Comparison of ENCODE assay signal across 22 cellular contexts in genomic region chr10:87532696-87533095, GRCh38. TPM values are rescaled to one million over a fixed set of nuclear protein-coding genes. Genes with fewer than 3 reads are reported as not detected.
A peak's percentile ranks its signal among the peaks of the same experiment; 100 is the strongest.
DNase-seq lines count a peak whose midpoint lies in the region; ATAC-seq and TF ChIP-seq lines count a peak whose summit lies in the region.
"Had no signal": no experiment of that assay in that cellular context is flagged by ENCODE, and none has a peak within 500 bp of the region (broad histone marks: within the 10 kb centered on the region; RNA-seq: fewer than 3 reads in every experiment).

No MANE protein-coding gene starts in this region.

- H3K4me3 Mint-ChIP-seq in HFFc6 = peak overlapping the region; percentile 43
- no peak overlapping the region for H3K4me3 Mint-ChIP-seq in activated CD4-positive, alpha-beta T cell treated with anti-CD3 and anti-CD28 coated beads, Interleukin-2, amount 10 ng/mL, durations not matched to agents 7 days and 5 days
- H3K4me3 Mint-ChIP-seq: activated naive CD4-positive, alpha-beta T cell treated with anti-CD3 and anti-CD28 coated beads, Interleukin-2, amount 50 U/mL, for 24 hours; activated T-cell treated with anti-CD3 and anti-CD28 coated beads, Interleukin-2, amount 50 U/mL, for 72 hours; CD4-positive, alpha-beta T cell had no signal

- H3K9me3 Mint-ChIP-seq in HFFc6 = no peaks in the 10 kb centered on the region
- peaks cover 3% of the 10 kb centered on the region for H3K9me3 Mint-ChIP-seq in activated CD4-positive, alpha-beta T cell treated with anti-CD3 and anti-CD28 coated beads, Interleukin-2, amount 10 ng/mL, durations not matched to agents 7 days and 5 days
- H3K9me3 Mint-ChIP-seq: activated naive CD4-positive, alpha-beta T cell treated with anti-CD3 and anti-CD28 coated beads, Interleukin-2, amount 50 U/mL, for 24 hours had no signal

- peak overlapping the region; percentile 32 for H3K4me3 ChIP-seq in coronary artery
- no peak overlapping the region for H3K4me3 ChIP-seq in lower lobe of right lung
- H3K4me3 ChIP-seq in thoracic aorta = no peak overlapping the region
- H3K4me3 ChIP-seq: HAP-1 had no signal

- peak overlapping the region; percentile 75 for H3K27ac Mint-ChIP-seq in HFFc6
- H3K27ac Mint-ChIP-seq in activated CD4-positive, alpha-beta T cell treated with anti-CD3 and anti-CD28 coated beads, Interleukin-2, amount 10 ng/mL, durations not matched to agents 7 days and 5 days = no peak overlapping the region
- H3K27ac Mint-ChIP-seq: activated naive CD4-positive, alpha-beta T cell treated with anti-CD3 and anti-CD28 coated beads, Interleukin-2, amount 50 U/mL, for 24 hours; activated T-cell treated with anti-CD3 and anti-CD28 coated beads, Interleukin-2, amount 50 U/mL, for 72 hours; CD4-positive, alpha-beta T cell had no signal

- H3K9me3 ChIP-seq in lower lobe of right lung = no peaks in the 10 kb centered on the region
- no peaks in the 10 kb centered on the region for H3K9me3 ChIP-seq in thoracic aorta
- H3K9me3 ChIP-seq: HAP-1, SK-N-SH had no signal

- CTCF ChIA-PET in activated CD4-positive, alpha-beta T cell treated with anti-CD3 and anti-CD28 coated beads, Interleukin-2, amount 10 ng/mL, durations not matched to agents 7 days and 5 days (lab: Charles Lee) = no interaction called here

- ATAC-seq in lower lobe of right lung = peak in 1 of 2 donors; percentile 27
- no peak for ATAC-seq in thoracic aorta (ENCODE audit: insufficient number of reproducible peaks, low FRiP score, low read depth)
- no peak for ATAC-seq in GM18909 (IDR thresholded peaks at IDR 0.05; ENCODE audit: poor library complexity, unreplicated experiment)
- ATAC-seq: activated T-cell treated with anti-CD3 and anti-CD28 coated beads, Interleukin-2, amount 50 U/mL, for 72 hours had no signal

- H3K27ac ChIP-seq in coronary artery = peak overlapping the region; percentile 47 to 75
- peak overlapping the region; percentile 70 for H3K27ac ChIP-seq in lower lobe of right lung
- H3K27ac ChIP-seq in thoracic aorta = peak overlapping the region; percentile 25 to 30
- H3K27ac ChIP-seq: HL-60 had no signal

- H3K4me1 Mint-ChIP-seq in HFFc6 (ENCODE audit: low read depth) = peaks cover 40% of the 10 kb centered on the region
- H3K4me1 Mint-ChIP-seq in activated CD4-positive, alpha-beta T cell treated with anti-CD3 and anti-CD28 coated beads, Interleukin-2, amount 10 ng/mL, durations not matched to agents 7 days and 5 days = peaks cover 12% of the 10 kb centered on the region

- H3K4me1 ChIP-seq in lower lobe of right lung (peaks cover 38% of the 10 kb centered on the region), thoracic aorta (ENCODE audit: control insufficient read depth in 1 of 2, low read depth in 2 of 2) (peaks cover 6 to 27% of the 10 kb centered on the region in 2 donors)

- POLR2A ChIA-PET in activated CD4-positive, alpha-beta T cell treated with anti-CD3 and anti-CD28 coated beads, Interleukin-2, amount 10 ng/mL, durations not matched to agents 7 days and 5 days (lab: Charles Lee) = interaction anchor here (0.6 kb wide), 1 partner anchor 28 kb away, joined by 3 read pairs; the partner anchor contains the start of gene MINPP1

- no peak for TF ChIP-seq CTCF in HFFc6 (IDR thresholded peaks at IDR 0.05)
- no peak for TF ChIP-seq CTCF in coronary artery (IDR thresholded peaks at IDR 0.05)
- TF ChIP-seq CTCF in lower lobe of right lung (IDR thresholded peaks at IDR 0.05) = no peak
- no peak for TF ChIP-seq CTCF in thoracic aorta (IDR thresholded peaks at IDR 0.05)

- H3K36me3 Mint-ChIP-seq in HFFc6 (ENCODE audit: low read depth) = peaks cover 18% of the 10 kb centered on the region
- peaks cover 24% of the 10 kb centered on the region for H3K36me3 Mint-ChIP-seq in activated CD4-positive, alpha-beta T cell treated with anti-CD3 and anti-CD28 coated beads, Interleukin-2, amount 10 ng/mL, durations not matched to agents 7 days and 5 days (ENCODE audit: low read depth)

- H3K36me3 ChIP-seq in lower lobe of right lung (peaks cover 11% of the 10 kb centered on the region), thoracic aorta (peaks cover 9% of the 10 kb centered on the region)
- H3K36me3 ChIP-seq: HAP-1 had no signal

- DNase-seq in HFFc6 (no peak), coronary artery (ENCODE audit: low spot score) (no peak), lower lobe of right lung (no peak), thoracic aorta (ENCODE audit: low spot score) (no peak), NCI-H128 (lab: John Stamatoyannopoulos, UW; ENCODE audit: unreplicated experiment) (no peak), globus pallidus (ENCODE audit: low spot score) (no peak)
- no peak for DNase-seq in activated CD4-positive, alpha-beta T cell treated with anti-CD3 and anti-CD28 coated beads, Interleukin-2, amount 10 ng/mL, durations not matched to agents 7 days and 5 days
- DNase-seq: activated CD4-positive, CD25-positive, alpha-beta regulatory T cell; activated CD8-positive, alpha-beta memory T cell treated with anti-CD3 and anti-CD28 coated beads for 24 hours; activated T-cell treated with anti-CD3 and anti-CD28 coated beads, Interleukin-2, amount 50 U/mL, for 72 hours; CD4-positive, alpha-beta T cell; cortex of kidney; DMS79; NCI-H2029; NK-92 treated with Interleukin-12 subunit alpha and Interleukin-12 subunit beta, amount 100 ng/mL, for 24 hours; SK-N-SH; stimulated activated CD4-positive, alpha-beta T cell treated with anti-CD3 and anti-CD28 coated beads, Interleukin-2, amount 100 ng/mL, for 48 hours; T-helper 9 cell had no signal

- H3K27me3 ChIP-seq in lower lobe of right lung (ENCODE audit: low read depth) (no peaks in the 10 kb centered on the region), thoracic aorta (replicated peaks; ENCODE audit: insufficient read depth) (no peaks in the 10 kb centered on the region)

- no peaks in the 10 kb centered on the region; the same call in 1 of the 2 replicates for H3K27me3 Mint-ChIP-seq in HFFc6 (ENCODE audit: insufficient read depth)
- H3K27me3 Mint-ChIP-seq in activated CD4-positive, alpha-beta T cell treated with anti-CD3 and anti-CD28 coated beads, Interleukin-2, amount 10 ng/mL, durations not matched to agents 7 days and 5 days = no peaks in the 10 kb centered on the region
- H3K27me3 Mint-ChIP-seq: activated naive CD4-positive, alpha-beta T cell treated with anti-CD3 and anti-CD28 coated beads, Interleukin-2, amount 50 U/mL, for 24 hours; CD4-positive, alpha-beta T cell had no signal

- intact Hi-C loops in lower lobe of right lung (cut with DNase I) = no loop called here

RNA-seq across cellular contexts. Expression of gene MINPP1, which starts 28.0 kb away (rescaled TPM):
- 10 to 100 TPM; 32.5 to 41.4 (median 37.0) TPM for total RNA-seq in HFFc6 (2021; fragmentation: NEBNext Ultra II Directional; extraction: Animal tissue kit (Norgen Biotek cat#: 25700))
- 15.6 TPM for total RNA-seq in lower lobe of right lung
- 10 to 100 TPM in 1 of 2 donors, 1 to 10 TPM in 1; 9.5 to 10.7 TPM for total RNA-seq in thoracic aorta
- 1 to 10 TPM; 8.6 to 9.5 TPM for total RNA-seq in activated CD4-positive, alpha-beta T cell treated with anti-CD3 and anti-CD28 coated beads, Interleukin-2, amount 10 ng/mL, durations not matched to agents 7 days and 5 days
